ENCODE assay signal across 8 cellular contexts in the genomic region with DNA sequence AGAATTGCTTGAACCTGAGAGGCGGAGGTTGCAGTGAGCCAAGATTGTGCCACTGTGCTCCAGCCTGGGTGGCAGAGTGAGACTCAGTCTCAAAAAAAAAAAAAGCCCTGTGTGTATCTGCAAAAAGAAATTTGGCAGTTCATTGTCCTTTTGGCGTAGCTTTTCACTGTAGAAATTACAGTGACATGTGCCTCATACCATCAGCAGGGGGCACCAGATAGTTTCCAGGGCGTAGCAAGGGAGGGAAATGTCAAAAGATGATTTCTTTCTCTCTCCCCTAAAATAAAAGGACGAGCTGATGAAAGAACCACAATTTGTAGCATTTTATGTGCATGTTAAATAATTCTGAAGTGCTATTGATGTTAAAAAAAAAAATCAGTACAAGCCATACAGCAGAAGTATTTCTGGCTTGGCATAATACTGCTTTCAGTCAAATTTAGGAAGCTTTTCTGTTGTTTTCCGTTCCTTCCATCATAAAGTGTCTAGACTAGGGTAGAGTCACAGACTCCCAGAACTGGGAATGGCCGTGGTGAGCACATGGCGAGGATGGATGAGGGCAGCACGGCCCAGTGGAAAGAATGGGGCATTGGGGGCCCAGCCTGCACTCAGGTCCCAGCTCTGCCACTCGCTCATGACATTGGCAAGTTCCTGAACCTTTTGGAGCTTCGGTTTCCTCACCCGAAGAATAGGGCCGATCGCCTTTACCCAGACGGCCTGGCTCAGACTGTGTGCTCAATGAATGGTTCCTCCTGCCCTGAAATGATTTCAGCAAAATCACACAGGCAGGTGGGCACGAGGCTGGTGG. TPM values are rescaled to one million over a fixed set of nuclear protein-coding genes. Genes with fewer than 3 reads are reported as not detected.
A peak's percentile ranks its signal among the peaks of the same experiment; 100 is the strongest.
DNase-seq lines count a peak whose midpoint lies in the region; ATAC-seq and TF ChIP-seq lines count a peak whose summit lies in the region.

No MANE protein-coding gene starts in this region.

- POLR2A ChIA-PET in activated CD8-positive, alpha-beta T cell treated with anti-CD3 and anti-CD28 coated beads for 36 hours (lab: Charles Lee): interaction anchor here (0.6 to 1.8 kb wide), 12 partner anchors 9 to 568 kb away, joined by 3 to 6 read pairs (median 3); partner anchors contain the start of genes NXN and RFLNB

- H3K27ac Mint-ChIP-seq in activated CD8-positive, alpha-beta T cell treated with anti-CD3 and anti-CD28 coated beads for 36 hours: peak overlapping the region; percentile 84
- H3K27ac Mint-ChIP-seq in endothelial cell (ENCODE audit: unreplicated experiment) (peak overlapping the region; percentile 7), nephron (peak overlapping the region; percentile 80 to 98 (median 86))

- H3K36me3 Mint-ChIP-seq in activated CD8-positive, alpha-beta T cell treated with anti-CD3 and anti-CD28 coated beads for 36 hours (ENCODE audit: low read depth): peaks cover 6% of the 10 kb centered on the region
- H3K36me3 Mint-ChIP-seq in endothelial cell (ENCODE audit: low read depth, unreplicated experiment) (peaks cover 14% of the 10 kb centered on the region), nephron (ENCODE audit: low read depth) (peaks cover 9% of the 10 kb centered on the region)

- H3K9me3 Mint-ChIP-seq in activated CD8-positive, alpha-beta T cell treated with anti-CD3 and anti-CD28 coated beads for 36 hours: no peaks in the 10 kb centered on the region
- no peaks in the 10 kb centered on the region for H3K9me3 Mint-ChIP-seq in endothelial cell (ENCODE audit: unreplicated experiment)
- no peaks in the 10 kb centered on the region for H3K9me3 Mint-ChIP-seq in nephron

- intact Hi-C loops in activated CD8-positive, alpha-beta T cell treated with anti-CD3 and anti-CD28 coated beads for 36 hours (cut with micrococcal nuclease): loop anchor here (5.0 kb wide), 2 partner anchors 290 to 585 kb away; partner anchors contain the start of gene TIMM22

- CTCF ChIA-PET in activated CD8-positive, alpha-beta T cell treated with anti-CD3 and anti-CD28 coated beads for 36 hours (lab: Charles Lee): interaction anchor here (0.6 to 3.3 kb wide), 68 partner anchors 10 to 584 kb away, joined by 3 to 162 read pairs (median 5); partner anchors contain the start of genes GEMIN4, GLOD4, MRM3 and RFLNB

- peaks cover 66% of the 10 kb centered on the region for H3K4me1 Mint-ChIP-seq in activated CD8-positive, alpha-beta T cell treated with anti-CD3 and anti-CD28 coated beads for 36 hours (ENCODE audit: low read depth)
- H3K4me1 Mint-ChIP-seq in endothelial cell (ENCODE audit: unreplicated experiment) (peaks cover 33% of the 10 kb centered on the region), nephron (peaks cover 37% of the 10 kb centered on the region)

- no peak for ATAC-seq in activated CD8-positive, alpha-beta T cell treated with anti-CD3 and anti-CD28 coated beads for 36 hours
- ATAC-seq in HG02763 (IDR thresholded peaks at IDR 0.05; ENCODE audit: unreplicated experiment): no peak

- H3K4me3 ChIP-seq in AG09309 (ENCODE audit: control insufficient read depth, low read depth, low read length): no peak overlapping the region

- DNase-seq in AG09309 (ENCODE audit: low read depth) (peak; percentile 25), GM13976 (ENCODE audit: low spot score) (peak; percentile 62), NCI-H748 (lab: John Stamatoyannopoulos, UW; ENCODE audit: unreplicated experiment) (peak; percentile 70), endothelial cell (ENCODE audit: low spot score) (peak; percentile 46), COR-L47 (lab: John Stamatoyannopoulos, UW) (no peak)
- DNase-seq in activated CD8-positive, alpha-beta T cell treated with anti-CD3 and anti-CD28 coated beads for 36 hours: peak; percentile 79

- in situ Hi-C loops in GM13976 (cut with MboI; ENCODE audit: low sequenced_read_pairs, unreplicated experiment): no loop called here

- TF ChIP-seq CTCF in AG09309 (IDR thresholded peaks at IDR 0.05; ENCODE audit: control insufficient read depth, insufficient read depth, low read depth, low read length, missing control alignments) (peak; percentile 79), GM13976 (IDR thresholded peaks at IDR 0.05; ENCODE audit: borderline replicate concordance, control extremely low read depth, extremely low read depth, insufficient read depth, missing control alignments) (peak; percentile 61), endothelial cell (IDR thresholded peaks at IDR 0.05; ENCODE audit: unreplicated experiment) (peak; percentile 75), nephron (IDR thresholded peaks at IDR 0.05; ENCODE audit: unreplicated experiment in 3 of 3) (peak; percentile 69 to 81 (median 79))
- TF ChIP-seq CTCF in activated CD8-positive, alpha-beta T cell treated with anti-CD3 and anti-CD28 coated beads for 36 hours (IDR thresholded peaks at IDR 0.05): peak; percentile 95

- H3K27me3 Mint-ChIP-seq in activated CD8-positive, alpha-beta T cell treated with anti-CD3 and anti-CD28 coated beads for 36 hours: no peaks in the 10 kb centered on the region
- H3K27me3 Mint-ChIP-seq in endothelial cell (ENCODE audit: unreplicated experiment) (peaks cover 24% of the 10 kb centered on the region), nephron (ENCODE audit: low read depth) (peaks cover 4% of the 10 kb centered on the region)

- H3K4me3 Mint-ChIP-seq in activated CD8-positive, alpha-beta T cell treated with anti-CD3 and anti-CD28 coated beads for 36 hours: peak overlapping the region; percentile 62
- peak overlapping the region; percentile 5 for H3K4me3 Mint-ChIP-seq in endothelial cell (ENCODE audit: unreplicated experiment)
- H3K4me3 Mint-ChIP-seq in nephron: peak overlapping the region; percentile 88 to 95 (median 95)

RNA-seq across cellular contexts. Expression of gene RFLNB, which starts 33.3 kb away (rescaled TPM):
- total RNA-seq in activated CD8-positive, alpha-beta T cell treated with anti-CD3 and anti-CD28 coated beads for 36 hours: 10 to 100 TPM; 45.9 to 46.1 TPM
- 117 TPM for total RNA-seq in endothelial cell (ENCODE audit: unreplicated experiment)

RNA-seq across cellular contexts. Expression of gene RPH3AL, which starts 59.8 kb away (rescaled TPM):
- 1 to 10 TPM in 1 of 2 experiments, under 1 TPM in 1; 0.72 to 1.1 TPM for total RNA-seq in activated CD8-positive, alpha-beta T cell treated with anti-CD3 and anti-CD28 coated beads for 36 hours
- 3.4 TPM for total RNA-seq in endothelial cell (ENCODE audit: unreplicated experiment)

Comparison
In these comparisons a context has a peak if more than half of its experiments do, and no peak if none do; other contexts are left out.
1. H3K27ac Mint-ChIP-seq: peak in every context shown above with its lines; median percentile 86 in nephron; 84 in activated CD8-positive, alpha-beta T cell treated with anti-CD3 and anti-CD28 coated beads for 36 hours; 7 in endothelial cell.
2. H3K4me3 Mint-ChIP-seq: peak in every context shown above with its lines; median percentile 95 in nephron; 62 in activated CD8-positive, alpha-beta T cell treated with anti-CD3 and anti-CD28 coated beads for 36 hours; 5 in endothelial cell.